ENCODE assay signal across 27 cellular contexts in genomic region chr4:44912980-44913379, GRCh38.
"Had no signal": no experiment of that assay in that cellular context is flagged by ENCODE, and none has a peak within 500 bp of the region (broad histone marks: within the 10 kb centered on the region; RNA-seq: fewer than 3 reads in every experiment).

No MANE protein-coding gene starts in this region.

- H3K9me3 Mint-ChIP-seq: mesothelial cell of epicardium; stimulated activated naive CD8-positive, alpha-beta T cell treated with anti-CD3 and anti-CD28 coated beads, Interleukin-15, Interleukin-2, amounts not matched to agents 100 ng/mL and 50 ng/mL, for 24 hours had no signal

- H3K27me3 ChIP-seq: left lung, pancreas, sigmoid colon, spleen, suprapubic skin, tibial artery, upper lobe of right lung had no signal

- DNase-seq: immature natural killer cell; kidney; left colon; mammary epithelial cell; mesendoderm; mucosa of descending colon; naive thymus-derived CD4-positive, alpha-beta T cell; pancreas; retina; right cardiac atrium; sigmoid colon; small intestine; spleen; stimulated activated CD4-positive, alpha-beta T cell treated with anti-CD3 and anti-CD28 coated beads, Interleukin-4, amount 100 ng/mL, for 24 hours; stimulated activated naive CD4-positive, alpha-beta T cell; tibial artery; trophoblast cell; upper lobe of right lung had no signal

- H3K27me3 Mint-ChIP-seq: naive thymus-derived CD4-positive, alpha-beta T cell; natural killer cell treated with Interleukin-12 subunit alpha and Interleukin-12 subunit beta and Interleukin-15 and Interleukin-18, amount 100 ng/mL, for 72 hours; stimulated activated naive CD8-positive, alpha-beta T cell treated with anti-CD3 and anti-CD28 coated beads, Interleukin-15, Interleukin-2, amounts not matched to agents 100 ng/mL and 50 ng/mL, for 24 hours had no signal

- H3K36me3 Mint-ChIP-seq: immature natural killer cell; mesothelial cell of epicardium; naive thymus-derived CD4-positive, alpha-beta T cell; natural killer cell treated with Interleukin-12 subunit alpha and Interleukin-12 subunit beta and Interleukin-15 and Interleukin-18, amount 100 ng/mL, for 72 hours; stimulated activated effector memory CD8-positive, alpha-beta T cell treated with anti-CD3 and anti-CD28 coated beads, Interleukin-12 subunit alpha, Interleukin-12 subunit beta, amount 100 ng/mL, for 72 hours had no signal

- H3K4me3 Mint-ChIP-seq: immature natural killer cell; mesothelial cell of epicardium; naive thymus-derived CD4-positive, alpha-beta T cell; natural killer cell treated with Interleukin-12 subunit alpha and Interleukin-12 subunit beta and Interleukin-15 and Interleukin-18, amount 100 ng/mL, for 72 hours; stimulated activated effector memory CD8-positive, alpha-beta T cell treated with anti-CD3 and anti-CD28 coated beads, Interleukin-12 subunit alpha, Interleukin-12 subunit beta, amount 100 ng/mL, for 72 hours; stimulated activated naive CD8-positive, alpha-beta T cell treated with anti-CD3 and anti-CD28 coated beads, Interleukin-15, Interleukin-2, amounts not matched to agents 100 ng/mL and 50 ng/mL, for 24 hours had no signal

- H3K36me3 ChIP-seq: left lung, lower lobe of right lung, pancreas, prostate gland, sigmoid colon, spleen, suprapubic skin, thoracic aorta, tibial artery, upper lobe of right lung had no signal

- H3K4me3 ChIP-seq: left lung, lower lobe of right lung, mucosa of descending colon, pancreas, prostate gland, sigmoid colon, spleen, suprapubic skin, thoracic aorta, tibial artery, upper lobe of right lung had no signal

- H3K4me1 Mint-ChIP-seq: immature natural killer cell; stimulated activated effector memory CD8-positive, alpha-beta T cell treated with anti-CD3 and anti-CD28 coated beads, Interleukin-12 subunit alpha, Interleukin-12 subunit beta, amount 100 ng/mL, for 72 hours had no signal

- H3K4me1 ChIP-seq: left lung, lower lobe of right lung, pancreas, prostate gland, spleen, suprapubic skin, tibial artery, upper lobe of right lung had no signal

- H3K9me3 ChIP-seq: left lung, lower lobe of right lung, mucosa of descending colon, pancreas, prostate gland, sigmoid colon, spleen, suprapubic skin, thoracic aorta, tibial artery, upper lobe of right lung had no signal

- H3K27ac ChIP-seq: left lung, lower lobe of right lung, pancreas, prostate gland, sigmoid colon, spleen, suprapubic skin, thoracic aorta, tibial artery, upper lobe of right lung had no signal

- ATAC-seq: left colon; left lung; lower lobe of right lung; mucosa of descending colon; naive thymus-derived CD4-positive, alpha-beta T cell; natural killer cell treated with Interleukin-12 subunit alpha and Interleukin-12 subunit beta and Interleukin-15 and Interleukin-18, amount 100 ng/mL, for 72 hours; pancreas; right cardiac atrium; stimulated activated effector memory CD8-positive, alpha-beta T cell treated with anti-CD3 and anti-CD28 coated beads, Interleukin-12 subunit alpha, Interleukin-12 subunit beta, amount 100 ng/mL, for 72 hours; upper lobe of right lung had no signal

- H3K27ac Mint-ChIP-seq: immature natural killer cell; mesothelial cell of epicardium; naive thymus-derived CD4-positive, alpha-beta T cell; natural killer cell treated with Interleukin-12 subunit alpha and Interleukin-12 subunit beta and Interleukin-15 and Interleukin-18, amount 100 ng/mL, for 72 hours; stimulated activated effector memory CD8-positive, alpha-beta T cell treated with anti-CD3 and anti-CD28 coated beads, Interleukin-12 subunit alpha, Interleukin-12 subunit beta, amount 100 ng/mL, for 72 hours; stimulated activated naive CD8-positive, alpha-beta T cell treated with anti-CD3 and anti-CD28 coated beads, Interleukin-15, Interleukin-2, amounts not matched to agents 100 ng/mL and 50 ng/mL, for 24 hours had no signal
